Comparison of ENCODE assay signal across 14 cellular contexts in genomic region chr6:158019416-158019815, GRCh38. TPM values are rescaled to one million over a fixed set of nuclear protein-coding genes. Genes with fewer than 3 reads are reported as not detected.
DNase-seq lines count a peak whose midpoint lies in the region; ATAC-seq and TF ChIP-seq lines count a peak whose summit lies in the region.
"Had no signal": no experiment of that assay in that cellular context is flagged by ENCODE, and none has a peak within 500 bp of the region (broad histone marks: within the 10 kb centered on the region; RNA-seq: fewer than 3 reads in every experiment).

No MANE protein-coding gene starts in this region.

- H3K27me3 ChIP-seq in DND-41 (ENCODE audit: insufficient read depth, low read length, poor library complexity) = no peaks in the 10 kb centered on the region
- H3K27me3 ChIP-seq in right cardiac atrium (ENCODE audit: control insufficient read depth, insufficient read depth) = no peaks in the 10 kb centered on the region
- no peaks in the 10 kb centered on the region for H3K27me3 ChIP-seq in spleen (replicated peaks in 1 of 7)

- no peak overlapping the region for H3K4me3 ChIP-seq in DND-41 (ENCODE audit: low read depth in 1 of 2, low read length in 2 of 2)
- H3K4me3 ChIP-seq in right cardiac atrium (ENCODE audit: low read length) = no peak overlapping the region
- H3K4me3 ChIP-seq in spleen = no peak overlapping the region
- H3K4me3 ChIP-seq: lung had no signal

- H3K4me1 Mint-ChIP-seq in chondrocyte (ENCODE audit: low read depth) (peaks cover 67% of the 10 kb centered on the region), nephron progenitor cell (peaks cover 28% of the 10 kb centered on the region)
- H3K4me1 Mint-ChIP-seq in activated naive CD8-positive, alpha-beta T cell treated with anti-CD3 and anti-CD28 coated beads, Interleukin-2, amount 50 U/mL, for 24 hours = peaks cover 13% of the 10 kb centered on the region

- H3K27me3 Mint-ChIP-seq in chondrocyte (ENCODE audit: low read depth) (no peaks in the 10 kb centered on the region), nephron progenitor cell (ENCODE audit: low read depth, poor library complexity) (no peaks in the 10 kb centered on the region)
- H3K27me3 Mint-ChIP-seq in activated naive CD8-positive, alpha-beta T cell treated with anti-CD3 and anti-CD28 coated beads, Interleukin-2, amount 50 U/mL, for 24 hours = no peaks in the 10 kb centered on the region
- H3K27me3 Mint-ChIP-seq: activated T-helper 17 cell treated with anti-CD3 and anti-CD28 coated beads, Interleukin-2, amount 50 U/mL, for 72 hours; CD8-positive, alpha-beta memory T cell had no signal

- no peak overlapping the region for H3K9ac ChIP-seq in DND-41 (ENCODE audit: low read depth, low read length)

- DNase-seq in DND-41 (no peak), chondrocyte (ENCODE audit: low spot score) (no peak), right cardiac atrium (peak in 1 of 3 donors; percentile 40), spleen (peak; percentile 69), Kasumi-1 (lab: John Stamatoyannopoulos, UW) (no peak), nephron progenitor cell (no peak), dermis blood vessel endothelial cell (no peak)
- DNase-seq in activated naive CD8-positive, alpha-beta T cell treated with anti-CD3 and anti-CD28 coated beads, Interleukin-2, amount 50 U/mL, for 24 hours = no peak
- DNase-seq: activated CD4-positive, alpha-beta T cell treated with anti-CD3 and anti-CD28 coated beads for 1 hour; CD8-positive, alpha-beta memory T cell; NCI-H748 treated with DMSO at 0.1 percent for 48 hours; OCI-M1 had no signal

- H3K36me3 ChIP-seq in DND-41 (ENCODE audit: insufficient read depth, low read length) (peaks cover 38% of the 10 kb centered on the region), spleen (peaks cover 0 to 37% (median 0%) of the 10 kb centered on the region in 6 donors)

- TF ChIP-seq POLR2A in spleen (IDR thresholded peaks at IDR 0.05) = no peak

- no peak overlapping the region for H3K4me2 ChIP-seq in DND-41 (ENCODE audit: insufficient read depth, low read length)

- TF ChIP-seq CTCF in DND-41 (IDR thresholded peaks at IDR 0.05; ENCODE audit: borderline replicate concordance, extremely low read depth, low read length, poor library complexity, severe bottlenecking) (no peak), chondrocyte (IDR thresholded peaks at IDR 0.05) (peak; percentile 5), spleen (IDR thresholded peaks at IDR 0.05 in 8 of 11, conservative IDR thresholded peaks at IDR 0.05 in 3 of 11) (no peak), nephron progenitor cell (IDR thresholded peaks at IDR 0.05) (no peak)

- H3K4me3 Mint-ChIP-seq in chondrocyte (ENCODE audit: unreplicated experiment) (peak overlapping the region; percentile 40), nephron progenitor cell (no peak overlapping the region)
- no peak overlapping the region for H3K4me3 Mint-ChIP-seq in activated naive CD8-positive, alpha-beta T cell treated with anti-CD3 and anti-CD28 coated beads, Interleukin-2, amount 50 U/mL, for 24 hours
- H3K4me3 Mint-ChIP-seq: activated T-helper 17 cell treated with anti-CD3 and anti-CD28 coated beads, Interleukin-2, amount 50 U/mL, for 72 hours; CD8-positive, alpha-beta memory T cell had no signal

- H3K9me3 ChIP-seq in DND-41 (ENCODE audit: insufficient read depth, low read length, severe bottlenecking) (no peaks in the 10 kb centered on the region), right cardiac atrium (ENCODE audit: control insufficient read depth, low read length) (no peaks in the 10 kb centered on the region), spleen (no peaks in the 10 kb centered on the region)

- intact Hi-C loops in right cardiac atrium (cut with DNase I) = no loop called here
- intact Hi-C loops in spleen (cut with DNase I; ENCODE audit: low total_unique reads) = no loop called here

- H4K20me1 ChIP-seq in DND-41 (ENCODE audit: insufficient read depth, low read length) = peaks cover 24% of the 10 kb centered on the region; the same call in 1 of the 2 replicates

- H3K36me3 Mint-ChIP-seq in chondrocyte (ENCODE audit: low read depth) = peaks cover 12% of the 10 kb centered on the region
- peaks cover 15% of the 10 kb centered on the region for H3K36me3 Mint-ChIP-seq in activated naive CD8-positive, alpha-beta T cell treated with anti-CD3 and anti-CD28 coated beads, Interleukin-2, amount 50 U/mL, for 24 hours (ENCODE audit: low read depth)
- H3K36me3 Mint-ChIP-seq in nephron progenitor cell (ENCODE audit: low read depth) = no peaks in the 10 kb centered on the region

- H3K27ac Mint-ChIP-seq in chondrocyte (ENCODE audit: unreplicated experiment) (peak overlapping the region; percentile 99), nephron progenitor cell (no peak overlapping the region)
- no peak overlapping the region for H3K27ac Mint-ChIP-seq in activated naive CD8-positive, alpha-beta T cell treated with anti-CD3 and anti-CD28 coated beads, Interleukin-2, amount 50 U/mL, for 24 hours

- peaks cover 23% of the 10 kb centered on the region for H3K79me2 ChIP-seq in DND-41 (ENCODE audit: insufficient read depth, low read length)

- H3K9me3 Mint-ChIP-seq in chondrocyte (ENCODE audit: low read depth) = no peaks in the 10 kb centered on the region
- H3K9me3 Mint-ChIP-seq in activated naive CD8-positive, alpha-beta T cell treated with anti-CD3 and anti-CD28 coated beads, Interleukin-2, amount 50 U/mL, for 24 hours = no peaks in the 10 kb centered on the region
- no peaks in the 10 kb centered on the region for H3K9me3 Mint-ChIP-seq in nephron progenitor cell
- H3K9me3 Mint-ChIP-seq: activated T-helper 17 cell treated with anti-CD3 and anti-CD28 coated beads, Interleukin-2, amount 50 U/mL, for 72 hours; CD8-positive, alpha-beta memory T cell had no signal

- 94% methylated on average over 8 of the region's 8 CpGs for WGBS in right cardiac atrium
- WGBS in spleen, 5 donors = 90 to 95% (median 93%) methylated on average over 3 to 8 of the region's 8 CpGs

- H3K4me1 ChIP-seq in DND-41 (ENCODE audit: insufficient read depth, low read length) (peaks cover 11% of the 10 kb centered on the region), right cardiac atrium (ENCODE audit: control insufficient read depth, insufficient read depth, low read length) (no peaks in the 10 kb centered on the region), spleen (peaks cover 0 to 44% (median 26%) of the 10 kb centered on the region in 6 donors)

- no peak overlapping the region for H2AFZ ChIP-seq in DND-41 (ENCODE audit: low read depth, low read length)

- ATAC-seq in DND-41 (ENCODE audit: insufficient read depth, low read depth) (no peak), right cardiac atrium (peak; percentile 6 to 10)
- ATAC-seq in activated naive CD8-positive, alpha-beta T cell treated with anti-CD3 and anti-CD28 coated beads, Interleukin-2, amount 50 U/mL, for 24 hours = no peak

- peak overlapping the region; percentile 33 for H3K27ac ChIP-seq in DND-41 (ENCODE audit: low read length)
- no peak overlapping the region for H3K27ac ChIP-seq in right cardiac atrium (ENCODE audit: low read length)
- peak overlapping the region in 6 of 8 donors; percentile 3 to 73 (median 14) for H3K27ac ChIP-seq in spleen

RNA-seq across cellular contexts. Expression of gene SYNJ2, which starts 37.8 kb away (rescaled TPM):
- total RNA-seq in chondrocyte (29.2 to 54.5 TPM (median 53.1 TPM) in 3 replicates), right cardiac atrium (10 to 100 TPM; 13.4 to 26.3 (median 20.4) TPM), spleen (10 to 100 TPM in 5 of 7 donors, 1 to 10 TPM in 2; 6.7 to 34.0 (median 11.9) TPM), dermis blood vessel endothelial cell (29.6 and 34.7 TPM in 2 replicates)
- polyA plus RNA-seq in right cardiac atrium (9.5 TPM), spleen (1 to 10 TPM; 2.4 to 2.8 (median 2.6) TPM)

Comparison
In these comparisons a context has a peak if more than half of its experiments do, and no peak if none do; other contexts are left out.
1. ATAC-seq: peak in right cardiac atrium (2 of 2); none in DND-41 (single experiment) and activated naive CD8-positive, alpha-beta T cell treated with anti-CD3 and anti-CD28 coated beads, Interleukin-2, amount 50 U/mL, for 24 hours (single experiment).